ENCODE assay signal across 21 cellular contexts in the genomic region with DNA sequence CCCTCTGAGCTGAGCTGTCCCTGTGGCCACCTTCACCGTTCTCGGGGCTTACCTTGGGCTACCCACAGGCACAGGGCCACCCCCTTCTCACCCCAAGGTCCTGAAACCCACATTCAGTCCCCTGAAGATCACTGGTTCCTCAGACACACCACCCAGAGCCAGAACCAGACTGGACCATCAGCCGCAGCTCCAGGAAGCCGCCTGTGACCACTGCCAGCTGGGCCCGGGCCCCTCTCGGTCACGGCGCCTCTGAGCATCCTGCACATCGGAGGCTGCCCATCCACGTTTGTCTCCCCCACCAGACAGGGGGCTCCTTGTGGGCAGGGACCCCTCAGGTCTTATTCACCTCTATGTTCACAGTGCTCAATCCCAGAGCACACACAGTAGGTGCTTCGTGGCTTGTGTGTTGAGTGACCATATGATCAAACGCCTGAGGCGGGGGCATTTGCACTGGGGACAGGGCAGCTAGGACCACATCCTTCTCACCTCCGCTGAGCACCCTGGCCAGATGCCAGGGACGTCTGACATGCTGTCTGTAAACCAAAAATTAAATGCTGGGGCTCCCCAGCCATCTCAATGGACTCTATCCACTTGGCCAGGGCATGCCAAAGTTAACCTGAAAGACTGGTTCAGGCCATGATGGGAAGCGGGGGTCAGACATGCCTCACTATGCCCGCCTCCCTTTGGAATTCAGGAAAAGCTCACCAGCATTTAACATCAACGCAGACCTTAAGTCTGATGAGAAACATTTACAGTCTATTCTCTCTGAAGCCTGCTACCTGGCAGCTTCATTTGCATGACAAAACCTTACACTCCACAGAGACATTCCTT.
DNase-seq lines count a peak whose midpoint lies in the region; ATAC-seq and TF ChIP-seq lines count a peak whose summit lies in the region.
"Had no signal": no experiment of that assay in that cellular context is flagged by ENCODE, and none has a peak within 500 bp of the region (broad histone marks: within the 10 kb centered on the region; RNA-seq: fewer than 3 reads in every experiment).

No MANE protein-coding gene starts in this region.

- H3K27me3 ChIP-seq in HAP-1 (ENCODE audit: low read depth) (0 out of 2 replicates have a peak, but pooled peaks cover 2% of the 10 kb centered on the region), dorsolateral prefrontal cortex (no peaks in the 10 kb centered on the region), smooth muscle cell (ENCODE audit: low read depth) (no peaks in the 10 kb centered on the region)
- H3K27me3 ChIP-seq: ascending aorta, heart left ventricle, pancreas had no signal

- no peak for ATAC-seq in activated CD8-positive, alpha-beta T cell treated with anti-CD3 and anti-CD28 coated beads for 36 hours
- ATAC-seq: heart left ventricle, pancreas had no signal

- H3K9me3 ChIP-seq in HAP-1, result no peaks in the 10 kb centered on the region
- H3K9me3 ChIP-seq in smooth muscle cell (replicated peaks; ENCODE audit: low read depth), result no peaks in the 10 kb centered on the region
- H3K9me3 ChIP-seq: ascending aorta, heart left ventricle, pancreas had no signal

- H3K79me2 ChIP-seq in smooth muscle cell (ENCODE audit: low read depth), result no peaks in the 10 kb centered on the region

- H2AFZ ChIP-seq in smooth muscle cell (ENCODE audit: low read depth), result no peak overlapping the region
- H2AFZ ChIP-seq: GM23248, PC-9 had no signal

- H3K36me3 ChIP-seq in HAP-1 (replicated peaks) (no peaks in the 10 kb centered on the region), smooth muscle cell (ENCODE audit: low read depth) (no peaks in the 10 kb centered on the region)
- H3K36me3 ChIP-seq: pancreas had no signal

- no peak overlapping the region for H3K4me2 ChIP-seq in smooth muscle cell
- H3K4me2 ChIP-seq: PC-9 had no signal

- H3K9me3 Mint-ChIP-seq in nephron (no peaks in the 10 kb centered on the region), nephron progenitor cell (peaks cover 5% of the 10 kb centered on the region)
- H3K9me3 Mint-ChIP-seq in activated CD8-positive, alpha-beta T cell treated with anti-CD3 and anti-CD28 coated beads for 36 hours, result no peaks in the 10 kb centered on the region
- H3K9me3 Mint-ChIP-seq: activated CD4-positive, alpha-beta memory T cell treated with anti-CD3 and anti-CD28 coated beads, Interleukin-2, amount 10 ng/mL, durations not matched to agents 7 days and 5 days had no signal

- CTCF ChIA-PET in activated CD8-positive, alpha-beta T cell treated with anti-CD3 and anti-CD28 coated beads for 36 hours (lab: Charles Lee), result no interaction called here

- DNase-seq in COR-L47 (lab: John Stamatoyannopoulos, UW) (peak; percentile 22), HAP-1 (ENCODE audit: low spot score in 2 of 2) (peak; percentile 44 to 47), dorsolateral prefrontal cortex (no peak), OCI-M2 (lab: John Stamatoyannopoulos, UW; ENCODE audit: unreplicated experiment) (no peak), nephron progenitor cell (no peak), smooth muscle cell (lab: John Stamatoyannopoulos, UW; ENCODE audit: unreplicated experiment) (no peak)
- DNase-seq in activated CD8-positive, alpha-beta T cell treated with anti-CD3 and anti-CD28 coated beads for 36 hours, result no peak
- DNase-seq: activated CD4-positive, alpha-beta memory T cell treated with anti-CD3 and anti-CD28 coated beads, Interleukin-2, amount 10 ng/mL, durations not matched to agents 7 days and 5 days; activated naive CD4-positive, alpha-beta T cell treated with anti-CD3 and anti-CD28 coated beads, Interleukin-2, amount 50 U/mL, for 16 hours; activated T-cell treated with anti-CD3 and anti-CD28 coated beads, Interleukin-2, amount 50 U/mL, for 1 hour; Calu3; GM23248; heart left ventricle; mammary epithelial cell; NCI-H1436 treated with DMSO at 0.1 percent for 48 hours; stimulated activated CD4-positive, alpha-beta T cell treated with anti-CD3 and anti-CD28 coated beads, Interleukin-2, amount 100 ng/mL, for 24 hours; T-helper 2 cell had no signal

- H3K27ac ChIP-seq in dorsolateral prefrontal cortex (peak overlapping the region in 36 of 59 donors; percentile 4 to 91 (median 61)), smooth muscle cell (ENCODE audit: low read depth) (no peak overlapping the region)
- H3K27ac ChIP-seq: ascending aorta, GM23248, pancreas, PC-9 had no signal

- in situ Hi-C loops in HAP-1 (cut with MboI; ENCODE audit: low sequenced_read_pairs), result no loop called here

- H3K36me3 Mint-ChIP-seq in nephron (ENCODE audit: low read depth) (no peaks in the 10 kb centered on the region), nephron progenitor cell (ENCODE audit: low read depth) (no peaks in the 10 kb centered on the region)
- H3K36me3 Mint-ChIP-seq in activated CD8-positive, alpha-beta T cell treated with anti-CD3 and anti-CD28 coated beads for 36 hours (ENCODE audit: low read depth), result no peaks in the 10 kb centered on the region

- 86% methylated on average over 18 of the region's 18 CpGs for WGBS in smooth muscle cell (ENCODE audit: low lambda C conversion rate)

- POLR2A ChIA-PET in activated CD8-positive, alpha-beta T cell treated with anti-CD3 and anti-CD28 coated beads for 36 hours (lab: Charles Lee), result no interaction called here

- TF ChIP-seq CTCF in dorsolateral prefrontal cortex (IDR thresholded peaks at IDR 0.05 in 54 of 56, conservative IDR thresholded peaks at IDR 0.05 in 2 of 56; ENCODE audit: low read depth in 1 of 56, partially characterized antibody in 56 of 56) (no peak), nephron (IDR thresholded peaks at IDR 0.05; ENCODE audit: unreplicated experiment in 3 of 3) (no peak), nephron progenitor cell (IDR thresholded peaks at IDR 0.05) (no peak), smooth muscle cell (IDR thresholded peaks at IDR 0.05; ENCODE audit: borderline replicate concordance, insufficient read depth, poor library complexity, severe bottlenecking) (no peak)
- TF ChIP-seq CTCF in activated CD8-positive, alpha-beta T cell treated with anti-CD3 and anti-CD28 coated beads for 36 hours (IDR thresholded peaks at IDR 0.05), result no peak

- no peak overlapping the region for H3K9ac ChIP-seq in smooth muscle cell (ENCODE audit: low read depth)
- H3K9ac ChIP-seq: GM23248 had no signal

- H3K4me1 Mint-ChIP-seq in nephron, result peaks cover 39% of the 10 kb centered on the region
- H3K4me1 Mint-ChIP-seq in nephron progenitor cell, result peaks cover 64% of the 10 kb centered on the region
- H3K4me1 Mint-ChIP-seq in activated CD8-positive, alpha-beta T cell treated with anti-CD3 and anti-CD28 coated beads for 36 hours (ENCODE audit: low read depth), result no peaks in the 10 kb centered on the region
- H3K4me1 Mint-ChIP-seq: activated CD4-positive, alpha-beta memory T cell treated with anti-CD3 and anti-CD28 coated beads, Interleukin-2, amount 10 ng/mL, durations not matched to agents 7 days and 5 days had no signal

- no peak overlapping the region for H3K4me3 Mint-ChIP-seq in nephron
- no peak overlapping the region for H3K4me3 Mint-ChIP-seq in nephron progenitor cell
- H3K4me3 Mint-ChIP-seq in activated CD8-positive, alpha-beta T cell treated with anti-CD3 and anti-CD28 coated beads for 36 hours, result no peak overlapping the region
- H3K4me3 Mint-ChIP-seq: activated CD4-positive, alpha-beta memory T cell treated with anti-CD3 and anti-CD28 coated beads, Interleukin-2, amount 10 ng/mL, durations not matched to agents 7 days and 5 days had no signal

- no peaks in the 10 kb centered on the region for H3F3A ChIP-seq in smooth muscle cell (ENCODE audit: low read depth)

- H3K27me3 Mint-ChIP-seq in nephron (ENCODE audit: low read depth) (peaks cover 47% of the 10 kb centered on the region), nephron progenitor cell (ENCODE audit: low read depth, poor library complexity) (peaks cover 21% of the 10 kb centered on the region)
- H3K27me3 Mint-ChIP-seq in activated CD8-positive, alpha-beta T cell treated with anti-CD3 and anti-CD28 coated beads for 36 hours, result no peaks in the 10 kb centered on the region

- intact Hi-C loops in dorsolateral prefrontal cortex (cut with DNase I), result no loop called here
- intact Hi-C loops in activated CD8-positive, alpha-beta T cell treated with anti-CD3 and anti-CD28 coated beads for 36 hours (cut with micrococcal nuclease), result no loop called here

- H3K27ac Mint-ChIP-seq in nephron (peak overlapping the region; percentile 30 to 64 (median 49)), nephron progenitor cell (no peak overlapping the region)
- no peak overlapping the region for H3K27ac Mint-ChIP-seq in activated CD8-positive, alpha-beta T cell treated with anti-CD3 and anti-CD28 coated beads for 36 hours
- H3K27ac Mint-ChIP-seq: activated CD4-positive, alpha-beta memory T cell treated with anti-CD3 and anti-CD28 coated beads, Interleukin-2, amount 10 ng/mL, durations not matched to agents 7 days and 5 days had no signal

- H3K4me3 ChIP-seq in HAP-1 (no peak overlapping the region), dorsolateral prefrontal cortex (no peak overlapping the region), smooth muscle cell (no peak overlapping the region)
- H3K4me3 ChIP-seq: ascending aorta, GM23248, heart left ventricle, pancreas, PC-9 had no signal

- H4K20me1 ChIP-seq in smooth muscle cell (ENCODE audit: low read depth), result no peaks in the 10 kb centered on the region

- H3K4me1 ChIP-seq in HAP-1 (peaks cover 18% of the 10 kb centered on the region), smooth muscle cell (ENCODE audit: low read depth) (peaks cover 7% of the 10 kb centered on the region)
- H3K4me1 ChIP-seq: pancreas had no signal

Comparison
In these comparisons a context has a peak if more than half of its experiments do, and no peak if none do; other contexts are left out.
1. DNase-seq: peak in COR-L47 (single experiment) and HAP-1 (2 of 2); none in dorsolateral prefrontal cortex (0 of 10), OCI-M2 (single experiment), nephron progenitor cell (single experiment), smooth muscle cell (single experiment) and activated CD8-positive, alpha-beta T cell treated with anti-CD3 and anti-CD28 coated beads for 36 hours (single experiment).
2. H3K27ac Mint-ChIP-seq: peak in nephron (3 of 3); none in nephron progenitor cell (single experiment) and activated CD8-positive, alpha-beta T cell treated with anti-CD3 and anti-CD28 coated beads for 36 hours (single experiment).